ENCODE assay signal across 19 cellular contexts in genomic region chr7:885261-885892, GRCh38. TPM values are rescaled to one million over a fixed set of nuclear protein-coding genes. Genes with fewer than 3 reads are reported as not detected.
DNase-seq lines count a peak whose midpoint lies in the region; ATAC-seq, FAIRE-seq and TF ChIP-seq lines count a peak whose summit lies in the region.
"Had no signal": no experiment of that assay in that cellular context is flagged by ENCODE, and none has a peak within 500 bp of the region (broad histone marks: within the 10 kb centered on the region; RNA-seq: fewer than 3 reads in every experiment).

No MANE protein-coding gene starts in this region.

- H3K4ac ChIP-seq in H1 (replicated peaks; ENCODE audit: insufficient read length, low read depth, low read length): no peak overlapping the region
- H3K4ac ChIP-seq in neuronal stem cell (ENCODE audit: low read length): peak overlapping the region; percentile 23

- DNase-seq in natural killer cell treated with Interleukin-12 subunit alpha and Interleukin-12 subunit beta and Interleukin-15 and Interleukin-18, amount 100 ng/mL, for 72 hours (ENCODE audit: low spot score): peak; percentile 20
- DNase-seq in natural killer cell: no peak
- no peak for DNase-seq in H1 (ENCODE audit: low read depth in 1 of 2, low spot score in 2 of 2)
- DNase-seq in neuronal stem cell (ENCODE audit: low spot score): no peak
- peak; percentile 41 to 68 for DNase-seq in aorta
- no peak for DNase-seq in occipital lobe (lab: John Stamatoyannopoulos, UW)
- DNase-seq in DMS79 (lab: John Stamatoyannopoulos, UW): no peak
- DNase-seq: GF-D8, GOT3, HFFc6, IMR-90, NCI-H1417 treated with DMSO at 0.1 percent for 48 hours, NCI-H2029, NCI-H510A, NCI-H82, SHP77 had no signal

- H3K27ac Mint-ChIP-seq in natural killer cell treated with Interleukin-12 subunit alpha and Interleukin-12 subunit beta and Interleukin-15 and Interleukin-18, amount 100 ng/mL, for 72 hours: no peak overlapping the region
- H3K27ac Mint-ChIP-seq in natural killer cell: no peak overlapping the region
- H3K27ac Mint-ChIP-seq: CD4-positive, alpha-beta T cell; HFFc6 had no signal

- no peak overlapping the region for H2BK20ac ChIP-seq in H1 (ENCODE audit: low read length)

- no peak overlapping the region for H4K91ac ChIP-seq in H1 (replicated peaks; ENCODE audit: insufficient read length, low read length)
- no peak overlapping the region for H4K91ac ChIP-seq in neuronal stem cell (ENCODE audit: low read depth, low read length, poor library complexity)

- H2BK12ac ChIP-seq in H1 (ENCODE audit: low read depth, low read length): no peak overlapping the region
- H2BK12ac ChIP-seq in neuronal stem cell (ENCODE audit: low read length): no peak overlapping the region

- H4K8ac ChIP-seq in H1 (ENCODE audit: extremely low read depth, insufficient read depth, low read length): peak overlapping the region; percentile 38
- no peak overlapping the region for H4K8ac ChIP-seq in neuronal stem cell (ENCODE audit: low read depth, low read length)

- no peak for FAIRE-seq in H1 (lab: Jason Lieb, UNC)
- FAIRE-seq: D721Med had no signal

- no peak overlapping the region for H3K4me3 Mint-ChIP-seq in natural killer cell treated with Interleukin-12 subunit alpha and Interleukin-12 subunit beta and Interleukin-15 and Interleukin-18, amount 100 ng/mL, for 72 hours
- H3K4me3 Mint-ChIP-seq in natural killer cell: no peak overlapping the region
- H3K4me3 Mint-ChIP-seq: CD4-positive, alpha-beta T cell; HFFc6 had no signal

- no peaks in the 10 kb centered on the region for H3K36me3 Mint-ChIP-seq in natural killer cell treated with Interleukin-12 subunit alpha and Interleukin-12 subunit beta and Interleukin-15 and Interleukin-18, amount 100 ng/mL, for 72 hours
- H3K36me3 Mint-ChIP-seq in natural killer cell: no peaks in the 10 kb centered on the region

- H3K4me1 ChIP-seq in H1 (replicated peaks in 1 of 4; ENCODE audit: control insufficient read depth in 3 of 4, insufficient read depth in 4 of 4, low read length in 3 of 4) (peaks cover 0 to 12% (median 1%) of the 10 kb centered on the region in 4 experiments; a peak in 2 of 7 replicates), neuronal stem cell (ENCODE audit: control insufficient read depth in 2 of 2, insufficient read depth in 1 of 2, low read depth in 1 of 2, low read length in 2 of 2) (peaks cover 0 to 1% of the 10 kb centered on the region in 2 donors), aorta (ENCODE audit: control insufficient read depth in 1 of 2, insufficient read depth in 2 of 2, low read length in 2 of 2) (no peaks in the 10 kb centered on the region)

- H3K79me1 ChIP-seq in H1 (ENCODE audit: low read depth, low read length): peaks cover 48% of the 10 kb centered on the region
- peaks cover 54% of the 10 kb centered on the region for H3K79me1 ChIP-seq in neuronal stem cell (ENCODE audit: low read depth, low read length)

- H3K4me1 Mint-ChIP-seq in natural killer cell treated with Interleukin-12 subunit alpha and Interleukin-12 subunit beta and Interleukin-15 and Interleukin-18, amount 100 ng/mL, for 72 hours (ENCODE audit: low read depth in 2 of 2): peaks cover 5 to 24% of the 10 kb centered on the region in 2 donors
- H3K4me1 Mint-ChIP-seq in natural killer cell: peaks cover 11 to 28% of the 10 kb centered on the region in 2 donors

- no peak for ATAC-seq in natural killer cell treated with Interleukin-12 subunit alpha and Interleukin-12 subunit beta and Interleukin-15 and Interleukin-18, amount 100 ng/mL, for 72 hours
- ATAC-seq in natural killer cell (no peak), aorta (ENCODE audit: low FRiP score) (no peak), HG02678 (IDR thresholded peaks at IDR 0.05; ENCODE audit: unreplicated experiment) (no peak)

- no peaks in the 10 kb centered on the region for H3K27me3 ChIP-seq in H1 (replicated peaks in 1 of 4; ENCODE audit: control insufficient read depth in 3 of 4, extremely low read depth in 1 of 4, insufficient read depth in 3 of 4, low read length in 3 of 4)
- peaks cover 0 to 10% (median 3%) of the 10 kb centered on the region in 3 experiments for H3K27me3 ChIP-seq in neuronal stem cell (ENCODE audit: control insufficient read depth in 3 of 3, insufficient read depth in 3 of 3, low read depth in 1 of 3, low read length in 3 of 3)
- no peaks in the 10 kb centered on the region for H3K27me3 ChIP-seq in aorta (ENCODE audit: control insufficient read depth in 1 of 2, insufficient read depth in 2 of 2, low read length in 1 of 2)

- H2BK15ac ChIP-seq in H1 (ENCODE audit: low read length) (no peak overlapping the region), neuronal stem cell (ENCODE audit: low read length) (no peak overlapping the region)

- 80% methylated on average over 16 of the region's 25 CpGs; no CpG with 5 or more reads in 1 of the 2 experiments for WGBS in H1 (ENCODE audit: extremely low coverage in 1 of 2, insufficient coverage in 1 of 2, insufficient read length in 1 of 2, insufficient replicate concordance in 2 of 2, low coverage in 1 of 2, low lambda C conversion rate in 2 of 2, missing lambda C conversion rate in 1 of 2), 2 experiments
- no CpG with 5 or more reads among the region's 25 CpGs for WGBS in neuronal stem cell (ENCODE audit: extremely low coverage in 2 of 2, insufficient read length in 2 of 2, insufficient replicate concordance in 1 of 2), 2 donors
- 88 to 89% methylated on average over 25 of the region's 25 CpGs for WGBS in aorta, 2 donors

- H3K23ac ChIP-seq in H1 (ENCODE audit: insufficient read length): no peak overlapping the region
- peak overlapping the region; percentile 80 for H3K23ac ChIP-seq in neuronal stem cell (ENCODE audit: low read depth, low read length, poor library complexity)

- H2BK120ac ChIP-seq in H1 (replicated peaks; ENCODE audit: low read depth, low read length) (no peak overlapping the region), neuronal stem cell (ENCODE audit: low read depth, low read length) (no peak overlapping the region)

- H3K14ac ChIP-seq in H1 (ENCODE audit: insufficient read length) (no peak overlapping the region), neuronal stem cell (ENCODE audit: low read length) (peak overlapping the region; percentile 82)

- no peak for TF ChIP-seq CTCF in natural killer cell (IDR thresholded peaks at IDR 0.05)
- no peak for TF ChIP-seq CTCF in H1 (IDR thresholded peaks at IDR 0.05; ENCODE audit: control extremely low read depth in 1 of 3, insufficient read depth in 1 of 3, low read depth in 1 of 3, low read length in 3 of 3)

- peaks cover 50 to 52% of the 10 kb centered on the region in 2 experiments for H4K20me1 ChIP-seq in H1 (replicated peaks in 1 of 2; ENCODE audit: control insufficient read depth in 1 of 2, insufficient read depth in 2 of 2, low read length in 2 of 2)

- no peak for TF ChIP-seq RAD21 in H1 (IDR thresholded peaks at IDR 0.05 in 1 of 2, conservative IDR thresholded peaks at IDR 0.05 in 1 of 2; ENCODE audit: low read depth in 2 of 2, low read length in 2 of 2)

- H3K27me3 Mint-ChIP-seq in natural killer cell treated with Interleukin-12 subunit alpha and Interleukin-12 subunit beta and Interleukin-15 and Interleukin-18, amount 100 ng/mL, for 72 hours: no peaks in the 10 kb centered on the region
- no peaks in the 10 kb centered on the region for H3K27me3 Mint-ChIP-seq in natural killer cell (ENCODE audit: low read depth in 2 of 2)
- H3K27me3 Mint-ChIP-seq: CD4-positive, alpha-beta T cell had no signal

- no peak overlapping the region for H3K4me2 ChIP-seq in H1 (ENCODE audit: insufficient read depth in 1 of 2, low read depth in 2 of 2, low read length in 2 of 2)
- H3K4me2 ChIP-seq in neuronal stem cell (ENCODE audit: insufficient read depth, low read length, poor library complexity, severe bottlenecking): no peak overlapping the region

- H3K56ac ChIP-seq in H1 (replicated peaks; ENCODE audit: insufficient read length, low read depth, low read length): no peak overlapping the region

- H3K9me3 ChIP-seq in H1 (ENCODE audit: insufficient read depth in 2 of 2, low read depth in 1 of 2, low read length in 1 of 2): no peaks in the 10 kb centered on the region
- H3K9me3 ChIP-seq in neuronal stem cell (replicated peaks in 1 of 2; ENCODE audit: control insufficient read depth in 2 of 2, insufficient read depth in 1 of 2, low read depth in 1 of 2, low read length in 2 of 2): peaks cover 0 to 1% of the 10 kb centered on the region in 2 donors
- no peaks in the 10 kb centered on the region for H3K9me3 ChIP-seq in aorta (ENCODE audit: control insufficient read depth, low read length)

- CTCF ChIA-PET in H1 (lab: Charles Lee; ENCODE audit: partially characterized antibody): interaction anchor here (1.0 to 1.9 kb wide), 3 partner anchors 15 to 108 kb away, joined by 3 to 4 read pairs (median 3); no protein-coding TSS in a partner anchor

- POLR2A ChIA-PET in H1 (lab: Charles Lee; ENCODE audit: partially characterized antibody): interaction anchor here (1.0 to 4.1 kb wide), 3 partner anchors 9 to 28 kb away, joined by 4 to 23 read pairs (median 8); partner anchors contain the start of gene GET4

- peaks cover 2 to 25% (median 13%) of the 10 kb centered on the region in 4 experiments; a peak in 5 of 8 replicates for H3K36me3 ChIP-seq in H1 (ENCODE audit: control insufficient read depth in 2 of 4, insufficient read depth in 4 of 4, low read length in 3 of 4)
- H3K36me3 ChIP-seq in neuronal stem cell (replicated peaks in 1 of 2; ENCODE audit: control insufficient read depth in 2 of 2, insufficient read depth in 2 of 2, low read length in 2 of 2): peaks cover 21 to 50% of the 10 kb centered on the region in 2 donors
- no peaks in the 10 kb centered on the region for H3K36me3 ChIP-seq in aorta (ENCODE audit: control insufficient read depth in 1 of 2, insufficient read depth in 2 of 2, low read length in 1 of 2)

- no peaks in the 10 kb centered on the region for H3K23me2 ChIP-seq in H1 (ENCODE audit: low read depth, low read length)

- no peak overlapping the region for H2AFZ ChIP-seq in H1 (ENCODE audit: low read length)
- no peak overlapping the region for H2AFZ ChIP-seq in neuronal stem cell (ENCODE audit: low read length)

- no peak overlapping the region for H4K5ac ChIP-seq in H1 (ENCODE audit: insufficient read length, low read depth, low read length)

- peak overlapping the region in 1 of 4 experiments; percentile 14; a peak in 1 of 7 replicates for H3K9ac ChIP-seq in H1 (replicated peaks in 1 of 4; ENCODE audit: extremely low read depth in 1 of 4, low read depth in 3 of 4, low read length in 3 of 4)
- H3K9ac ChIP-seq in neuronal stem cell (ENCODE audit: low read depth, low read length, poor library complexity): no peak overlapping the region

- no peaks in the 10 kb centered on the region for H3K9me3 Mint-ChIP-seq in natural killer cell treated with Interleukin-12 subunit alpha and Interleukin-12 subunit beta and Interleukin-15 and Interleukin-18, amount 100 ng/mL, for 72 hours
- no peaks in the 10 kb centered on the region for H3K9me3 Mint-ChIP-seq in natural killer cell
- H3K9me3 Mint-ChIP-seq: CD4-positive, alpha-beta T cell; HFFc6 had no signal

- H3K18ac ChIP-seq in H1 (ENCODE audit: extremely low read depth, low read length) (no peak overlapping the region), neuronal stem cell (ENCODE audit: low read length) (no peak overlapping the region)

- peaks cover 37 to 91% of the 10 kb centered on the region in 2 experiments for H3K79me2 ChIP-seq in H1 (ENCODE audit: control insufficient read depth in 1 of 2, insufficient read depth in 2 of 2, low read length in 2 of 2)

- H3K4me3 ChIP-seq in H1 (ENCODE audit: extremely low read depth in 1 of 4, insufficient read depth in 2 of 4, low read depth in 3 of 4, low read length in 4 of 4): no peak overlapping the region
- H3K4me3 ChIP-seq in neuronal stem cell (ENCODE audit: low read length in 2 of 2): peak overlapping the region in 1 of 2 donors; percentile 28
- H3K4me3 ChIP-seq in aorta (ENCODE audit: low read length in 2 of 2): no peak overlapping the region

- H2BK5ac ChIP-seq in H1 (ENCODE audit: low read depth, low read length) (peak overlapping the region; percentile 4; the same call in 1 of the 2 replicates), neuronal stem cell (ENCODE audit: low read length) (peak overlapping the region; percentile 53)

- H3K27ac ChIP-seq in H1 (ENCODE audit: low read depth, low read length) (no peak overlapping the region; the same call in 1 of the 2 replicates), neuronal stem cell (replicated peaks; ENCODE audit: low read length) (no peak overlapping the region), aorta (ENCODE audit: low read depth in 1 of 2, low read length in 2 of 2) (no peak overlapping the region)

- TF ChIP-seq POLR2A in H1 (IDR thresholded peaks at IDR 0.05; ENCODE audit: control extremely low read depth in 1 of 2, low read depth in 2 of 2, low read length in 2 of 2): no peak

- H2AK5ac ChIP-seq in H1 (ENCODE audit: low read depth, low read length) (no peak overlapping the region), neuronal stem cell (ENCODE audit: low read depth, low read length) (no peak overlapping the region)

- TF ChIP-seq EP300 in H1 (IDR thresholded peaks at IDR 0.05; ENCODE audit: borderline replicate concordance in 1 of 2, low read depth in 2 of 2, low read length in 2 of 2): no peak

- intact Hi-C loops in natural killer cell (cut with micrococcal nuclease): no loop called here
- intact Hi-C loops in aorta (cut with DNase I): no loop called here

RNA-seq across cellular contexts. Expression of gene GET4, which starts 9.0 kb away (rescaled TPM):
- total RNA-seq in natural killer cell treated with Interleukin-12 subunit alpha and Interleukin-12 subunit beta and Interleukin-15 and Interleukin-18, amount 100 ng/mL, for 72 hours: 10 to 100 TPM; 42.8 to 44.5 TPM
- total RNA-seq in natural killer cell: 10 to 100 TPM; 69.3 to 81.6 (median 73.2) TPM
- 52.1 and 56.7 TPM in 2 replicates for total RNA-seq in H1 (2021; fragmentation: NEBNext Ultra II Directional; extraction: Animal tissue kit (Norgen Biotek cat#: 25700))
- polyA plus RNA-seq in H1 (2011; rRNA removed): 74.1 and 95.0 TPM in 2 replicates
- polyA plus RNA-seq in H1 (2011; cell fraction: cytosol; rRNA removed): 73.5 TPM
- polyA plus RNA-seq in H1 (2011; cell fraction: nucleus; rRNA removed): 137 TPM
- polyA plus RNA-seq in H1 (2012, experiment 1 of 2): 42.9 to 72.1 TPM (median 69.9 TPM) in 4 replicates
- polyA plus RNA-seq in H1 (2012, experiment 2 of 2): 52.9 TPM
- polyA plus RNA-seq in H1 (2013, experiment 1 of 2): 40.9 TPM
- 40.1 TPM for polyA plus RNA-seq in H1 (2013, experiment 2 of 2)
- polyA minus RNA-seq in H1 (2011; rRNA and poly(A)+ RNA removed): 17.7 and 19.3 TPM in 2 replicates
- polyA minus RNA-seq in H1 (2011; cell fraction: cytosol; rRNA and poly(A)+ RNA removed): 28.7 TPM
- polyA minus RNA-seq in H1 (2011; cell fraction: nucleus; rRNA and poly(A)+ RNA removed): 22.5 TPM
- 28.4 TPM for polyA plus RNA-seq in neuronal stem cell (2013, experiment 1 of 2)
- 27.9 TPM for polyA plus RNA-seq in neuronal stem cell (2013, experiment 2 of 2)
- 10 to 100 TPM; 19.9 to 22.7 TPM for total RNA-seq in aorta
- polyA plus RNA-seq in aorta: 10 to 100 TPM; 16.5 to 58.3 TPM
- total RNA-seq in occipital lobe: 16.2 TPM

RNA-seq across cellular contexts. Expression of gene SUN1, which starts 53.1 kb away (rescaled TPM):
- 10 to 100 TPM; 34.3 to 50.4 TPM for total RNA-seq in natural killer cell treated with Interleukin-12 subunit alpha and Interleukin-12 subunit beta and Interleukin-15 and Interleukin-18, amount 100 ng/mL, for 72 hours
- 10 to 100 TPM; 40.2 to 63.5 (median 48.0) TPM for total RNA-seq in natural killer cell
- total RNA-seq in H1 (2021; fragmentation: NEBNext Ultra II Directional; extraction: Animal tissue kit (Norgen Biotek cat#: 25700)): 105 and 108 TPM in 2 replicates
- polyA plus RNA-seq in H1 (2011; rRNA removed): 158 and 324 TPM in 2 replicates
- 235 TPM for polyA plus RNA-seq in H1 (2011; cell fraction: cytosol; rRNA removed)
- 512 TPM for polyA plus RNA-seq in H1 (2011; cell fraction: nucleus; rRNA removed)
- 69.8 to 110 TPM (median 95.7 TPM) in 4 replicates for polyA plus RNA-seq in H1 (2012, experiment 1 of 2)
- 31.4 TPM for polyA plus RNA-seq in H1 (2012, experiment 2 of 2)
- 110 TPM for polyA plus RNA-seq in H1 (2013, experiment 1 of 2)
- polyA plus RNA-seq in H1 (2013, experiment 2 of 2): 106 TPM
- polyA minus RNA-seq in H1 (2011; rRNA and poly(A)+ RNA removed): 149 and 180 TPM in 2 replicates
- 83.6 TPM for polyA minus RNA-seq in H1 (2011; cell fraction: cytosol; rRNA and poly(A)+ RNA removed)
- polyA minus RNA-seq in H1 (2011; cell fraction: nucleus; rRNA and poly(A)+ RNA removed): 211 TPM
- 62.1 TPM for polyA plus RNA-seq in neuronal stem cell (2013, experiment 1 of 2)
- 60.5 TPM for polyA plus RNA-seq in neuronal stem cell (2013, experiment 2 of 2)
- total RNA-seq in aorta: 100 to 1,000 TPM; 200 to 236 TPM
- polyA plus RNA-seq in aorta: 100 to 1,000 TPM in 1 of 2 donors, 10 to 100 TPM in 1; 36.3 to 120 TPM
- total RNA-seq in occipital lobe: 154 TPM

Comparison
In these comparisons a context has a peak if more than half of its experiments do, and no peak if none do; other contexts are left out.
1. DNase-seq: peak in natural killer cell treated with Interleukin-12 subunit alpha and Interleukin-12 subunit beta and Interleukin-15 and Interleukin-18, amount 100 ng/mL, for 72 hours (single experiment) and aorta (2 of 2); none in natural killer cell (single experiment), H1 (0 of 2), neuronal stem cell (single experiment), occipital lobe (single experiment) and DMS79 (single experiment).